Comparison of ENCODE assay signal across 20 cellular contexts in the genomic region with DNA sequence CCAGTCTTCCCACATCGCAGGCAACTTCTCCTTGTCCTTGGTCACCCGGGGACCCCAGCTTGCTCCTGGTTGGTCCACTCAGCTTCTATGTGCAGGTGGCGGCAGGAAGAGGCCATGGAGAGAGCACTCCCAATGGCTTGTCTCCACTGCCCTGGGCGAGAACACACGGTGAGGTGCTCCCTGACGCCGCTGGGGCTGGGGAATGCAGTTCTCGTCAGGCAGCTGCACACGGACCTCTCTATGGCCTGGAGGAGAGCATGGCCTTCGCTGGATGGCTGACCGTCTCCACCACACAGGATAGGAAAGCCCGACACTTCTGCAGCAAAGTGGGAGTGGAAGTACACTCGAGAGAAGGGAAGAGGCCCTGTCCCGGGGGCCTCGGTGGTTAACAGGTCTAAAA.
"Had no signal": no experiment of that assay in that cellular context is flagged by ENCODE, and none has a peak within 500 bp of the region (broad histone marks: within the 10 kb centered on the region; RNA-seq: fewer than 3 reads in every experiment).

No MANE protein-coding gene starts in this region.

- H3K9ac ChIP-seq: KMS-11 had no signal

- H3K4me3 ChIP-seq: SJSA1 had no signal

- H3K4me2 ChIP-seq: KMS-11 had no signal

- H3K9me3 ChIP-seq: SJSA1 had no signal

- DNase-seq: activated CD4-positive, alpha-beta T cell treated with anti-CD3 and anti-CD28 coated beads for 4 hours; activated CD8-positive, alpha-beta memory T cell treated with anti-CD3 and anti-CD28 coated beads, Interleukin-2, amount 50 U/mL, for 48 hours; activated CD8-positive, alpha-beta T cell treated with anti-CD3 and anti-CD28 coated beads, Interleukin-2, amount 10 ng/mL, durations not matched to agents 7 days and 5 days; activated T-cell treated with anti-CD3 and anti-CD28 coated beads, Interleukin-2, amount 50 U/mL, for 1 hour; NCI-H1092; NCI-H1417; NCI-H1930; NCI-H2171 treated with DMSO at 0.1 percent for 48 hours; NCI-H226; NCI-H510A; NCI-H526 treated with DMSO at 0.1 percent for 48 hours; NCI-H82; OCI-M1; RPMI8226; SHP77 had no signal

- H3K27ac ChIP-seq: KMS-11, SJSA1 had no signal

- H3K27me3 ChIP-seq: SJSA1 had no signal

- ATAC-seq: activated CD4-positive, CD25-positive, alpha-beta regulatory T cell treated with anti-CD3 and anti-CD28 coated beads, Interleukin-2, amount 50 U/mL, for 24 hours; activated CD8-positive, alpha-beta T cell treated with anti-CD3 and anti-CD28 coated beads, Interleukin-2, amount 10 ng/mL, durations not matched to agents 7 days and 5 days; activated naive CD4-positive, alpha-beta T cell treated with anti-CD3 and anti-CD28 coated beads, Interleukin-2, amount 50 U/mL, for 72 hours; Panc1 had no signal

- H3K4me1 ChIP-seq: SJSA1 had no signal
